ENCODE assay signal across 1 cellular context in genomic region chr1:64898107-64898861, GRCh38.
TF ChIP-seq lines count a peak whose summit lies in the region.

No MANE protein-coding gene starts in this region.

TF ChIP-seq in HepG2, 621 proteins besides CTCF, POLR2A, EP300 and RAD21 (continued from another document and continues in another):
- TF ChIP-seq HNF1A (IDR thresholded peaks at IDR 0.05; ENCODE audit: low read depth) (0 out of 2 replicates have a peak, but pooled peaks have one; percentile 3), HNF1A (CRISPR knock-in tag; IDR thresholded peaks at IDR 0.05; ENCODE audit: borderline replicate concordance) (no peak), CEBPZ (IDR thresholded peaks at IDR 0.05; ENCODE audit: low read length) (no peak), SNAPC2 (CRISPR knock-in tag; IDR thresholded peaks at IDR 0.05) (peak; percentile 53; the same call in 1 of the 2 replicates), ZNF574 (CRISPR knock-in tag; IDR thresholded peaks at IDR 0.05) (no peak), GABPB1 (CRISPR knock-in tag; IDR thresholded peaks at IDR 0.05) (peak; percentile 31; the same call in 1 of the 2 replicates), ARID3A (IDR thresholded peaks at IDR 0.05; ENCODE audit: low read depth, low read length) (no peak), KAT8 (CRISPR knock-in tag; IDR thresholded peaks at IDR 0.05) (0 out of 2 replicates have a peak, but pooled peaks have one; percentile 22), ZC3H4 (CRISPR knock-in tag; IDR thresholded peaks at IDR 0.05; ENCODE audit: borderline replicate concordance) (no peak), PHF20 (CRISPR knock-in tag; IDR thresholded peaks at IDR 0.05) (no peak), ZNF143 (CRISPR knock-in tag; IDR thresholded peaks at IDR 0.05) (no peak), ZMAT3 (CRISPR knock-in tag; conservative IDR thresholded peaks at IDR 0.05) (no peak), ZNF292 (CRISPR knock-in tag; IDR thresholded peaks at IDR 0.05; ENCODE audit: borderline replicate concordance, low read depth) (0 out of 2 replicates have a peak, but pooled peaks have one; percentile 28), ZNF263 (CRISPR knock-in tag; IDR thresholded peaks at IDR 0.05) (peak; percentile 31; the same call in 1 of the 2 replicates), JUND (CRISPR knock-in tag; IDR thresholded peaks at IDR 0.05) (peak; percentile 94), BCL6 (CRISPR knock-in tag; IDR thresholded peaks at IDR 0.05) (peak; percentile 53; the same call in 1 of the 2 replicates), ZNF724P (CRISPR knock-in tag; IDR thresholded peaks at IDR 0.05; ENCODE audit: borderline replicate concordance) (no peak), AKNA (CRISPR knock-in tag; IDR thresholded peaks at IDR 0.05; ENCODE audit: borderline replicate concordance) (no peak)
- TF ChIP-seq, protein P1, sequence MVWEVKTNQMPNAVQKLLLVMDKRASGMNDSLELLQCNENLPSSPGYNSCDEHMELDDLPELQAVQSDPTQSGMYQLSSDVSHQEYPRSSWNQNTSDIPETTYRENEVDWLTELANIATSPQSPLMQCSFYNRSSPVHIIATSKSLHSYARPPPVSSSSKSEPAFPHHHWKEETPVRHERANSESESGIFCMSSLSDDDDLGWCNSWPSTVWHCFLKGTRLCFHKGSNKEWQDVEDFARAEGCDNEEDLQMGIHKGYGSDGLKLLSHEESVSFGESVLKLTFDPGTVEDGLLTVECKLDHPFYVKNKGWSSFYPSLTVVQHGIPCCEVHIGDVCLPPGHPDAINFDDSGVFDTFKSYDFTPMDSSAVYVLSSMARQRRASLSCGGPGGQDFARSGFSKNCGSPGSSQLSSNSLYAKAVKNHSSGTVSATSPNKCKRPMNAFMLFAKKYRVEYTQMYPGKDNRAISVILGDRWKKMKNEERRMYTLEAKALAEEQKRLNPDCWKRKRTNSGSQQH (CRISPR knock-in tag; IDR thresholded peaks at IDR 0.05; ENCODE audit: low read depth): peak; percentile 54; the same call in 1 of the 2 replicates
- TF ChIP-seq, protein P2, sequence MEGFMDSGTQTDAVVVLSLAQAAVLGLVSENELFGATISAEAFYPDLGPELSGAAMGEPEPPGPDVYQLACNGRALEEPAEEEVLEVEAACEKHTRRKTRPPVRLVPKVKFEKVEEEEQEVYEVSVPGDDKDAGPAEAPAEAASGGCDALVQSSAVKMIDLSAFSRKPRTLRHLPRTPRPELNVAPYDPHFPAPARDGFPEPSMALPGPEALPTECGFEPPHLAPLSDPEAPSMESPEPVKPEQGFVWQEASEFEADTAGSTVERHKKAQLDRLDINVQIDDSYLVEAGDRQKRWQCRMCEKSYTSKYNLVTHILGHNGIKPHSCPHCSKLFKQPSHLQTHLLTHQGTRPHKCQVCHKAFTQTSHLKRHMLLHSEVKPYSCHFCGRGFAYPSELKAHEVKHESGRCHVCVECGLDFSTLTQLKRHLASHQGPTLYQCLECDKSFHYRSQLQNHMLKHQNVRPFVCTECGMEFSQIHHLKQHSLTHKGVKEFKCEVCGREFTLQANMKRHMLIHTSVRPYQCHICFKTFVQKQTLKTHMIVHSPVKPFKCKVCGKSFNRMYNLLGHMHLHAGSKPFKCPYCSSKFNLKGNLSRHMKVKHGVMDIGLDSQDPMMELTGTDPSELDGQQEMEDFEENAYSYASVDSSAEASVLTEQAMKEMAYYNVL (CRISPR knock-in tag; IDR thresholded peaks at IDR 0.05; ENCODE audit: borderline replicate concordance): 0 out of 2 replicates have a peak, but pooled peaks have one; percentile 36
- TF ChIP-seq, protein P3, sequence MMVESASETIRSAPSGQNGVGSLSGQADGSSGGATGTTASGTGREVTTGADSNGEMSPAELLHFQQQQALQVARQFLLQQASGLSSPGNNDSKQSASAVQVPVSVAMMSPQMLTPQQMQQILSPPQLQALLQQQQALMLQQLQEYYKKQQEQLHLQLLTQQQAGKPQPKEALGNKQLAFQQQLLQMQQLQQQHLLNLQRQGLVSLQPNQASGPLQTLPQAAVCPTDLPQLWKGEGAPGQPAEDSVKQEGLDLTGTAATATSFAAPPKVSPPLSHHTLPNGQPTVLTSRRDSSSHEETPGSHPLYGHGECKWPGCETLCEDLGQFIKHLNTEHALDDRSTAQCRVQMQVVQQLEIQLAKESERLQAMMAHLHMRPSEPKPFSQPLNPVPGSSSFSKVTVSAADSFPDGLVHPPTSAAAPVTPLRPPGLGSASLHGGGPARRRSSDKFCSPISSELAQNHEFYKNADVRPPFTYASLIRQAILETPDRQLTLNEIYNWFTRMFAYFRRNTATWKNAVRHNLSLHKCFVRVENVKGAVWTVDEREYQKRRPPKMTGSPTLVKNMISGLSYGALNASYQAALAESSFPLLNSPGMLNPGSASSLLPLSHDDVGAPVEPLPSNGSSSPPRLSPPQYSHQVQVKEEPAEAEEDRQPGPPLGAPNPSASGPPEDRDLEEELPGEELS (CRISPR knock-in tag; IDR thresholded peaks at IDR 0.05): peak; percentile 35; the same call in 1 of the 2 replicates
- TF ChIP-seq, protein P4, sequence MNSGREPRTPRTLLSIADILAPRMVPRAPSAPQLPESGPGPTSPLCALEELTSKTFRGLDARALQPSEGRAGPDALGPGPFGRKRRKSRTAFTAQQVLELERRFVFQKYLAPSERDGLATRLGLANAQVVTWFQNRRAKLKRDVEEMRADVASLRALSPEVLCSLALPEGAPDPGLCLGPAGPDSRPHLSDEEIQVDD (CRISPR knock-in tag; IDR thresholded peaks at IDR 0.05; ENCODE audit: borderline replicate concordance): no peak
- TF ChIP-seq, protein P5, sequence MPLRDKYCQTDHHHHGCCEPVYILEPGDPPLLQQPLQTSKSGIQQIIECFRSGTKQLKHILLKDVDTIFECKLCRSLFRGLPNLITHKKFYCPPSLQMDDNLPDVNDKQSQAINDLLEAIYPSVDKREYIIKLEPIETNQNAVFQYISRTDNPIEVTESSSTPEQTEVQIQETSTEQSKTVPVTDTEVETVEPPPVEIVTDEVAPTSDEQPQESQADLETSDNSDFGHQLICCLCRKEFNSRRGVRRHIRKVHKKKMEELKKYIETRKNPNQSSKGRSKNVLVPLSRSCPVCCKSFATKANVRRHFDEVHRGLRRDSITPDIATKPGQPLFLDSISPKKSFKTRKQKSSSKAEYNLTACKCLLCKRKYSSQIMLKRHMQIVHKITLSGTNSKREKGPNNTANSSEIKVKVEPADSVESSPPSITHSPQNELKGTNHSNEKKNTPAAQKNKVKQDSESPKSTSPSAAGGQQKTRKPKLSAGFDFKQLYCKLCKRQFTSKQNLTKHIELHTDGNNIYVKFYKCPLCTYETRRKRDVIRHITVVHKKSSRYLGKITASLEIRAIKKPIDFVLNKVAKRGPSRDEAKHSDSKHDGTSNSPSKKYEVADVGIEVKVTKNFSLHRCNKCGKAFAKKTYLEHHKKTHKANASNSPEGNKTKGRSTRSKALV (CRISPR knock-in tag; IDR thresholded peaks at IDR 0.05): no peak
